ENCODE assay signal across 16 cellular contexts in genomic region chr3:58557496-58557895, GRCh38. TPM values are rescaled to one million over a fixed set of nuclear protein-coding genes. Genes with fewer than 3 reads are reported as not detected.
DNase-seq lines count a peak whose midpoint lies in the region; ATAC-seq and TF ChIP-seq lines count a peak whose summit lies in the region.
"Had no signal": no experiment of that assay in that cellular context is flagged by ENCODE, and none has a peak within 500 bp of the region (broad histone marks: within the 10 kb centered on the region; RNA-seq: fewer than 3 reads in every experiment).

No MANE protein-coding gene starts in this region.

- no peak overlapping the region for H2AK5ac ChIP-seq in mesenchymal stem cell (ENCODE audit: low read length, severe bottlenecking)

- no peak for TF ChIP-seq CTCF in dorsolateral prefrontal cortex (IDR thresholded peaks at IDR 0.05 in 54 of 56, conservative IDR thresholded peaks at IDR 0.05 in 2 of 56; ENCODE audit: low read depth in 1 of 56, partially characterized antibody in 56 of 56)

- H3K4me3 ChIP-seq in dorsolateral prefrontal cortex, result no peak overlapping the region
- no peak overlapping the region for H3K4me3 ChIP-seq in mesenchymal stem cell (ENCODE audit: insufficient read depth in 1 of 2, low read depth in 1 of 2, low read length in 2 of 2)
- H3K4me3 ChIP-seq in subcutaneous abdominal adipose tissue (ENCODE audit: low read depth in 1 of 5, low read length in 5 of 5), result peak overlapping the region in 1 of 5 donors; percentile 28

- H3K23ac ChIP-seq in mesenchymal stem cell (ENCODE audit: low read length in 2 of 2), result no peak overlapping the region

- WGBS in mesenchymal stem cell, result 95% methylated on average over 6 of the region's 6 CpGs

- H4K8ac ChIP-seq in mesenchymal stem cell (ENCODE audit: low read length), result no peak overlapping the region

- no peak overlapping the region for H2BK15ac ChIP-seq in mesenchymal stem cell (ENCODE audit: low read depth, poor library complexity, severe bottlenecking)

- H3K27me3 ChIP-seq in dorsolateral prefrontal cortex (no peaks in the 10 kb centered on the region), mesenchymal stem cell (ENCODE audit: control insufficient read depth in 1 of 2, insufficient read depth in 1 of 2, low read length in 2 of 2) (peaks cover 0 to 10% of the 10 kb centered on the region in 2 experiments), subcutaneous abdominal adipose tissue (ENCODE audit: control insufficient read depth in 5 of 5, insufficient read depth in 4 of 5, low read length in 5 of 5) (no peaks in the 10 kb centered on the region)

- H2AFZ ChIP-seq in mesenchymal stem cell (ENCODE audit: low read depth, low read length), result no peak overlapping the region

- H3K14ac ChIP-seq in mesenchymal stem cell (ENCODE audit: low read length in 2 of 2), result no peak overlapping the region

- H3K36me3 ChIP-seq in mesenchymal stem cell (ENCODE audit: control insufficient read depth in 1 of 2, insufficient read depth in 2 of 2, low read depth in 1 of 2, low read length in 2 of 2) (no peaks in the 10 kb centered on the region), subcutaneous abdominal adipose tissue (ENCODE audit: control insufficient read depth in 5 of 5, insufficient read depth in 5 of 5, low read length in 5 of 5) (peaks cover 0 to 4% (median 0%) of the 10 kb centered on the region in 5 donors)

- H2BK5ac ChIP-seq in mesenchymal stem cell (ENCODE audit: low read depth, low read length, poor library complexity, severe bottlenecking), result no peak overlapping the region

- H3K9ac ChIP-seq in mesenchymal stem cell (ENCODE audit: low read length) (peak overlapping the region; percentile 4), subcutaneous abdominal adipose tissue (ENCODE audit: low read length in 5 of 5) (peak overlapping the region in 3 of 5 donors; percentile 1 to 48 (median 30))

- no peaks in the 10 kb centered on the region for H3K79me1 ChIP-seq in mesenchymal stem cell (replicated peaks; ENCODE audit: low read length, poor library complexity, severe bottlenecking)

- ATAC-seq in HG02970 (IDR thresholded peaks at IDR 0.05; ENCODE audit: low FRiP score, unreplicated experiment), result no peak
- ATAC-seq in HG03520 (IDR thresholded peaks at IDR 0.05; ENCODE audit: unreplicated experiment), result no peak
- ATAC-seq: PC-3 had no signal

- peak; percentile 41 for DNase-seq in DMS 273 (lab: John Stamatoyannopoulos, UW; ENCODE audit: unreplicated experiment)
- no peak for DNase-seq in DMS 273 treated with DMSO at 0.1 percent for 48 hours (lab: John Stamatoyannopoulos, UW)
- no peak for DNase-seq in dorsolateral prefrontal cortex
- DNase-seq in mesenchymal stem cell, result no peak
- DNase-seq in cerebellar nuclear complex (lab: John Stamatoyannopoulos, UW), result no peak
- DNase-seq: AML-193, KG1, NCI-H1105 treated with DMSO at 0.1 percent for 48 hours, NCI-H510A treated with DMSO at 0.1 percent for 48 hours, PC-3 had no signal

- H3K27ac ChIP-seq in dorsolateral prefrontal cortex (peak overlapping the region in 31 of 59 donors; percentile 1 to 76 (median 45)), mesenchymal stem cell (ENCODE audit: low read length, poor library complexity, severe bottlenecking) (no peak overlapping the region), subcutaneous abdominal adipose tissue (ENCODE audit: low read depth, low read length) (no peak overlapping the region)
- H3K27ac ChIP-seq: 22Rv1, C4-2B, RWPE1 had no signal

- H2BK120ac ChIP-seq in mesenchymal stem cell (ENCODE audit: low read depth, low read length), result no peak overlapping the region

- H4K91ac ChIP-seq in mesenchymal stem cell (ENCODE audit: low read length), result no peak overlapping the region

- H3K18ac ChIP-seq in mesenchymal stem cell (ENCODE audit: low read depth in 1 of 2, low read length in 2 of 2), result no peak overlapping the region

- intact Hi-C loops in dorsolateral prefrontal cortex (cut with DNase I), result no loop called here

- H3K4me2 ChIP-seq in mesenchymal stem cell (ENCODE audit: low read length, poor library complexity, severe bottlenecking), result no peak overlapping the region

- no peaks in the 10 kb centered on the region for H3K9me3 ChIP-seq in mesenchymal stem cell (ENCODE audit: control insufficient read depth, low read length)
- H3K9me3 ChIP-seq in subcutaneous abdominal adipose tissue (ENCODE audit: control insufficient read depth in 5 of 5, low read length in 5 of 5), result no peaks in the 10 kb centered on the region

- H3K4me1 ChIP-seq in mesenchymal stem cell (ENCODE audit: control insufficient read depth, insufficient read depth, low read depth, low read length) (peaks cover 3% of the 10 kb centered on the region), subcutaneous abdominal adipose tissue (ENCODE audit: control insufficient read depth in 5 of 5, insufficient read depth in 5 of 5, low read length in 5 of 5) (peaks cover 2 to 13% (median 12%) of the 10 kb centered on the region in 5 donors)

- no peak overlapping the region for H2BK12ac ChIP-seq in mesenchymal stem cell (ENCODE audit: low read length in 2 of 2)

- no peak overlapping the region for H3K4ac ChIP-seq in mesenchymal stem cell (ENCODE audit: low read depth in 1 of 2, low read length in 2 of 2)

RNA-seq across cellular contexts. Expression of gene FAM107A, which starts 19.7 kb away (rescaled TPM):
- 1,000 to 10,000 TPM in 22 of 120 experiments, 100 to 1,000 TPM in 98; 392 to 2,029 (median 764) TPM for total RNA-seq in dorsolateral prefrontal cortex
- polyA plus RNA-seq in mesenchymal stem cell (2013, experiment 1 of 2), result not detected
- not detected for polyA plus RNA-seq in mesenchymal stem cell (2013, experiment 2 of 2)

RNA-seq across cellular contexts. Expression of gene ACOX2, which starts 20.5 kb away (rescaled TPM):
- 10 to 100 TPM in 32 of 120 experiments, 1 to 10 TPM in 88; 2.1 to 21.2 (median 8.1) TPM for total RNA-seq in dorsolateral prefrontal cortex
- polyA plus RNA-seq in mesenchymal stem cell (2013, experiment 1 of 2), result 3.2 TPM
- 3.6 TPM for polyA plus RNA-seq in mesenchymal stem cell (2013, experiment 2 of 2)

Comparison
In these comparisons a context has a peak if more than half of its experiments do, and no peak if none do; other contexts are left out.
1. H3K27ac ChIP-seq: peak in dorsolateral prefrontal cortex (31 of 59); none in mesenchymal stem cell (single experiment) and subcutaneous abdominal adipose tissue (single experiment).